Comparison of ENCODE assay signal across 15 cellular contexts in the genomic region with DNA sequence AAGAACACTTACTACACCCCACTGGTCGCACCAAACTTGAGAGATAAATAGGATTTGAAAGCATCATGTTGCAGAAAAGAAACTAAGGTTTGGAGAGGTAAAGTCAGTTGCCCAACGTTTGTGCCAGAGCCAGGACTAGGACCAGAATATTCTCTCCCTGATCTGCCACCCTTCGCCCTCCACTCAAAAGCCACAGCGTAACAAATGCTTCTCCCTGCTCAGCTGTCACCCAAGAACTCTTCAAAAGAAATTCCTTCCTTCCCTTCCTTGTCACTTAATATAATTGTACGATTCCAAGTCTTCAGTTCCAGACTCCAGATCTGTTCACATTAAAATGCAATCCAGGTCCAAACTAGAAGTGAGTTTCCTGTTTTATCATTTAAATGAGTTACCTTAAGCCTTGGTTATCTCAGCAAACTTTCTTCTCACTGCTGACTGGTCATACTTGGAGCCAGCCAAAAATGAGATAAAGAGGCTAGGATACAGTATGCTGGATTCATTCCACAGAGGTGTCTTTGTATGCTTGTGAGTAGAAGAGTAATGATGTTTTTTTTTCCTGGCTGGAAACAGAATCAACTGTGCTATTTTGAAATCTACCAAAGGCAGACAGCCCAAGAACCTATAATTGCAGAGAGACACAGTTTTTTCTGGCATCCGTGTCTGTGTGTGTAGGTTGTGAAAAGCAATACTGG. TPM values are rescaled to one million over a fixed set of nuclear protein-coding genes. Genes with fewer than 3 reads are reported as not detected.
DNase-seq lines count a peak whose midpoint lies in the region; ATAC-seq and TF ChIP-seq lines count a peak whose summit lies in the region.
"Had no signal": no experiment of that assay in that cellular context is flagged by ENCODE, and none has a peak within 500 bp of the region (broad histone marks: within the 10 kb centered on the region; RNA-seq: fewer than 3 reads in every experiment).

No MANE protein-coding gene starts in this region.

- no peak overlapping the region for H3K9ac ChIP-seq in trophoblast cell (ENCODE audit: low read length)

- H3K27me3 ChIP-seq in right atrium auricular region (no peaks in the 10 kb centered on the region), trophoblast cell (ENCODE audit: insufficient read depth, low read length) (no peaks in the 10 kb centered on the region)
- no peaks in the 10 kb centered on the region for H3K27me3 ChIP-seq in CD8-positive, alpha-beta memory T cell (ENCODE audit: insufficient read depth, low read length, poor library complexity, severe bottlenecking)

- H2BK120ac ChIP-seq in trophoblast cell (ENCODE audit: insufficient read depth, low read length, poor library complexity) = peak overlapping the region; percentile 20

- H3K9me3 Mint-ChIP-seq in CD8-positive, alpha-beta memory T cell = peaks cover 0 to 5% (median 0%) of the 10 kb centered on the region in 5 donors
- H3K9me3 Mint-ChIP-seq: effector memory CD8-positive, alpha-beta T cell had no signal

- peaks cover 1% of the 10 kb centered on the region for H3K79me2 ChIP-seq in trophoblast cell (ENCODE audit: control insufficient read depth, insufficient read depth, low read length, poor library complexity)

- no peak overlapping the region for H2AFZ ChIP-seq in trophoblast cell (ENCODE audit: insufficient read depth, low read length, poor library complexity)

- no peak overlapping the region for H3K23ac ChIP-seq in trophoblast cell (ENCODE audit: low read length)

- no peak overlapping the region for H3K4ac ChIP-seq in trophoblast cell (ENCODE audit: low read depth, low read length)

- peak overlapping the region; percentile 88 for H2BK12ac ChIP-seq in trophoblast cell (ENCODE audit: low read length)

- H3K4me3 ChIP-seq in right atrium auricular region = no peak overlapping the region
- no peak overlapping the region for H3K4me3 ChIP-seq in trophoblast cell (ENCODE audit: low read depth, low read length)
- H3K4me3 ChIP-seq in CD8-positive, alpha-beta memory T cell (ENCODE audit: low read length) = no peak overlapping the region

- H4K91ac ChIP-seq in trophoblast cell (ENCODE audit: low read depth, low read length) = peak overlapping the region; percentile 35

- H2BK5ac ChIP-seq in trophoblast cell (ENCODE audit: low read depth, low read length, poor library complexity) = peak overlapping the region; percentile 16

- H3K4me2 ChIP-seq in trophoblast cell (ENCODE audit: low read length) = no peak overlapping the region

- H4K8ac ChIP-seq in trophoblast cell (ENCODE audit: low read depth, low read length) = no peak overlapping the region

- peak overlapping the region; percentile 61 to 72 for H3K27ac ChIP-seq in right atrium auricular region
- H3K27ac ChIP-seq in trophoblast cell (ENCODE audit: low read depth, low read length) = peak overlapping the region; percentile 56
- no peak overlapping the region for H3K27ac ChIP-seq in CD8-positive, alpha-beta memory T cell (ENCODE audit: low read depth, low read length)

- no CpG with 5 or more reads among the region's 6 CpGs for WGBS in trophoblast cell (ENCODE audit: extremely low coverage, insufficient coverage, insufficient read length)

- H3K27me3 Mint-ChIP-seq in CD8-positive, alpha-beta memory T cell = peaks cover 8 to 28% of the 10 kb centered on the region in 2 donors

- no peak for ATAC-seq in GM19324 (IDR thresholded peaks at IDR 0.05; ENCODE audit: low FRiP score, unreplicated experiment)
- ATAC-seq: effector memory CD8-positive, alpha-beta T cell had no signal

- H3K36me3 ChIP-seq in right atrium auricular region (no peaks in the 10 kb centered on the region), trophoblast cell (ENCODE audit: control insufficient read depth in 1 of 2, insufficient read depth in 2 of 2, low read length in 2 of 2) (no peaks in the 10 kb centered on the region)
- no peaks in the 10 kb centered on the region for H3K36me3 ChIP-seq in CD8-positive, alpha-beta memory T cell (ENCODE audit: insufficient read depth, low read length)

- H3K36me3 Mint-ChIP-seq in CD8-positive, alpha-beta memory T cell = no peaks in the 10 kb centered on the region

- DNase-seq in AG20443 (ENCODE audit: low spot score) = peak; percentile 25
- DNase-seq in astrocyte of the hippocampus (ENCODE audit: low read depth, low spot score) = peak; percentile 79
- DNase-seq in right atrium auricular region (ENCODE audit: low spot score) = no peak
- DNase-seq in trophoblast cell = no peak
- DNase-seq in 8988T = no peak
- DNase-seq in NCI-H1436 (lab: John Stamatoyannopoulos, UW) = no peak
- DNase-seq in CD8-positive, alpha-beta memory T cell = no peak
- DNase-seq: activated CD4-positive, alpha-beta memory T cell treated with anti-CD3 and anti-CD28 coated beads, Interleukin-2, amount 10 ng/mL, durations not matched to agents 7 days and 5 days; DMS79; effector memory CD8-positive, alpha-beta T cell; head of caudate nucleus; NCI-H2029; SHP77; small intestine had no signal

- no peaks in the 10 kb centered on the region for H3K9me3 ChIP-seq in right atrium auricular region
- H3K9me3 ChIP-seq in trophoblast cell (ENCODE audit: insufficient read depth, low read depth, low read length) = no peaks in the 10 kb centered on the region
- H3K9me3 ChIP-seq in CD8-positive, alpha-beta memory T cell (ENCODE audit: low read length) = no peaks in the 10 kb centered on the region

- no peaks in the 10 kb centered on the region for H3K4me1 Mint-ChIP-seq in CD8-positive, alpha-beta memory T cell
- H3K4me1 Mint-ChIP-seq: activated CD4-positive, alpha-beta memory T cell treated with anti-CD3 and anti-CD28 coated beads, Interleukin-2, amount 10 ng/mL, durations not matched to agents 7 days and 5 days had no signal

- H3K27ac Mint-ChIP-seq in CD8-positive, alpha-beta memory T cell = no peak overlapping the region
- H3K27ac Mint-ChIP-seq: activated CD4-positive, alpha-beta memory T cell treated with anti-CD3 and anti-CD28 coated beads, Interleukin-2, amount 10 ng/mL, durations not matched to agents 7 days and 5 days; effector memory CD8-positive, alpha-beta T cell had no signal

- peak overlapping the region; percentile 82 for H2AK5ac ChIP-seq in trophoblast cell (ENCODE audit: low read length)

- H4K12ac ChIP-seq in trophoblast cell (ENCODE audit: low read depth, low read length) = no peak overlapping the region

- H3K4me3 Mint-ChIP-seq in CD8-positive, alpha-beta memory T cell = no peak overlapping the region
- H3K4me3 Mint-ChIP-seq: activated CD4-positive, alpha-beta memory T cell treated with anti-CD3 and anti-CD28 coated beads, Interleukin-2, amount 10 ng/mL, durations not matched to agents 7 days and 5 days; effector memory CD8-positive, alpha-beta T cell had no signal

- H3K14ac ChIP-seq in trophoblast cell (ENCODE audit: low read length) = no peak overlapping the region

- peaks cover 0 to 14% of the 10 kb centered on the region in 2 donors for H3K4me1 ChIP-seq in right atrium auricular region
- H3K4me1 ChIP-seq in trophoblast cell (ENCODE audit: control insufficient read depth in 1 of 2, insufficient read depth in 2 of 2, low read length in 2 of 2) = peaks cover 6 to 9% of the 10 kb centered on the region in 2 experiments
- H3K4me1 ChIP-seq in CD8-positive, alpha-beta memory T cell (ENCODE audit: insufficient read depth, low read length) = no peaks in the 10 kb centered on the region

- peaks cover 20% of the 10 kb centered on the region for H3K79me1 ChIP-seq in trophoblast cell (ENCODE audit: low read length)

- no peak for TF ChIP-seq CTCF in right atrium auricular region (IDR thresholded peaks at IDR 0.05)

- POLR2A ChIA-PET in CD8-positive, alpha-beta memory T cell (lab: Charles Lee) = no interaction called here

- CTCF ChIA-PET in CD8-positive, alpha-beta memory T cell (lab: Charles Lee) = no interaction called here

- H3K18ac ChIP-seq in trophoblast cell (ENCODE audit: low read length) = no peak overlapping the region

RNA-seq across cellular contexts. Expression of a gene that starts 12.8 kb away (rescaled TPM):
- total RNA-seq in right atrium auricular region = 10 to 100 TPM; 65.2 to 66.0 TPM
- 104 and 107 TPM in 2 replicates for polyA plus RNA-seq in trophoblast cell (2013)
- 10 to 100 TPM in 1 of 2 experiments, 1 to 10 TPM in 1; 6.2 to 10.7 TPM for total RNA-seq in CD8-positive, alpha-beta memory T cell
- 1.2 TPM for polyA plus RNA-seq in CD8-positive, alpha-beta memory T cell

Comparison
In these comparisons a context has a peak if more than half of its experiments do, and no peak if none do; other contexts are left out.
1. DNase-seq: peak in AG20443 (single experiment) and astrocyte of the hippocampus (single experiment); none in right atrium auricular region (single experiment), trophoblast cell (0 of 2), 8988T (single experiment), NCI-H1436 (single experiment) and CD8-positive, alpha-beta memory T cell (0 of 5).
2. RNA of a gene that starts 12.8 kb away (total RNA-seq): 65.2 to 66.0 TPM in right atrium auricular region; 6.2 to 10.7 TPM in CD8-positive, alpha-beta memory T cell; every median in the first group is over 4 times any median in the second.